In genomic region chr4:88275516-88275915, GRCh38 we compare ENCODE assay signal across 9 cellular contexts. TPM values are rescaled to one million over a fixed set of nuclear protein-coding genes. Genes with fewer than 3 reads are reported as not detected.
DNase-seq lines count a peak whose midpoint lies in the region; ATAC-seq and TF ChIP-seq lines count a peak whose summit lies in the region.
"Had no signal": no experiment of that assay in that cellular context is flagged by ENCODE, and none has a peak within 500 bp of the region (broad histone marks: within the 10 kb centered on the region; RNA-seq: fewer than 3 reads in every experiment).

No MANE protein-coding gene starts in this region.

- no peak overlapping the region for H3K9ac ChIP-seq in endodermal cell (ENCODE audit: extremely low read depth, low read length, poor library complexity, severe bottlenecking)

- H3K4me3 Mint-ChIP-seq in endodermal cell = no peak overlapping the region

- no peak for TF ChIP-seq CTCF in endodermal cell (conservative IDR thresholded peaks at IDR 0.05)

- no peaks in the 10 kb centered on the region for H3K27me3 ChIP-seq in endodermal cell (ENCODE audit: control insufficient read depth, insufficient read depth, low read length, poor library complexity, severe bottlenecking)

- H3K27ac ChIP-seq in endodermal cell (ENCODE audit: low read depth, low read length) = no peak overlapping the region

- DNase-seq in GDM1 (lab: John Stamatoyannopoulos, UW) = peak; percentile 12
- DNase-seq in endodermal cell = no peak
- no peak for DNase-seq in effector CD4-positive, alpha-beta T cell
- no peak for DNase-seq in GM19240 (ENCODE audit: insufficient read length, low spot score)
- DNase-seq in DMS79 (lab: John Stamatoyannopoulos, UW) = no peak
- DNase-seq in NCI-H146 treated with DMSO at 0.1 percent for 48 hours (lab: John Stamatoyannopoulos, UW; ENCODE audit: unreplicated experiment) = no peak
- DNase-seq: small intestine had no signal

- peak overlapping the region; percentile 79 for H3K27ac Mint-ChIP-seq in endodermal cell

- peaks cover 64% of the 10 kb centered on the region for H3K9me3 ChIP-seq in endodermal cell (ENCODE audit: control insufficient read depth, low read length)

- H3K9me3 Mint-ChIP-seq in endodermal cell = peaks cover 25% of the 10 kb centered on the region

- H3K36me3 ChIP-seq in endodermal cell (ENCODE audit: control insufficient read depth, insufficient read depth, low read length) = peaks cover 83% of the 10 kb centered on the region

- no peaks in the 10 kb centered on the region for H3K27me3 Mint-ChIP-seq in endodermal cell (ENCODE audit: insufficient read depth)

- H3K4me1 ChIP-seq in endodermal cell (ENCODE audit: control insufficient read depth, insufficient read depth, low read length) = no peaks in the 10 kb centered on the region

- H3K4me1 Mint-ChIP-seq in endodermal cell = peaks cover 17% of the 10 kb centered on the region

- peak overlapping the region; percentile 99 for H3K4me3 ChIP-seq in endodermal cell (ENCODE audit: low read length)

- peaks cover 54% of the 10 kb centered on the region for H3K36me3 Mint-ChIP-seq in endodermal cell (ENCODE audit: low read depth)

- 90% methylated on average over 1 of the region's 1 CpG; no CpG with 5 or more reads in 1 of the 2 experiments for WGBS in endodermal cell (ENCODE audit: insufficient coverage in 1 of 2, insufficient read length in 1 of 2), 2 experiments

- ATAC-seq in GM21390 (IDR thresholded peaks at IDR 0.05; ENCODE audit: unreplicated experiment) = peak; percentile 62
- ATAC-seq in HG03565 (IDR thresholded peaks at IDR 0.05; ENCODE audit: unreplicated experiment) = peak; percentile 67

RNA-seq across cellular contexts. Expression of gene PPM1K, which starts 8.8 kb away (rescaled TPM):
- 10 to 100 TPM; 35.1 to 37.8 TPM for total RNA-seq in endodermal cell
- polyA plus RNA-seq in endodermal cell (2013, experiment 1 of 2) = 8.4 TPM
- 11.2 TPM for polyA plus RNA-seq in endodermal cell (2013, experiment 2 of 2)
